11 cellular contexts compared by ENCODE assay signal in genomic region chr12:70317781-70318180, GRCh38. TPM values are rescaled to one million over a fixed set of nuclear protein-coding genes. Genes with fewer than 3 reads are reported as not detected.
A peak's percentile ranks its signal among the peaks of the same experiment; 100 is the strongest.
DNase-seq lines count a peak whose midpoint lies in the region; ATAC-seq and TF ChIP-seq lines count a peak whose summit lies in the region.
"Had no signal": no experiment of that assay in that cellular context is flagged by ENCODE, and none has a peak within 500 bp of the region (broad histone marks: within the 10 kb centered on the region; RNA-seq: fewer than 3 reads in every experiment).

No MANE protein-coding gene starts in this region.

- intact Hi-C loops in activated CD8-positive, alpha-beta T cell treated with anti-CD3 and anti-CD28 coated beads for 36 hours (cut with micrococcal nuclease), result no loop called here

- peaks cover 42 to 58% (median 51%) of the 10 kb centered on the region in 4 donors for H3K4me1 Mint-ChIP-seq in CD4-positive, CD25-positive, alpha-beta regulatory T cell
- H3K4me1 Mint-ChIP-seq in activated CD8-positive, alpha-beta T cell treated with anti-CD3 and anti-CD28 coated beads for 36 hours (ENCODE audit: low read depth), result peaks cover 29% of the 10 kb centered on the region
- H3K4me1 Mint-ChIP-seq in progenitor cell of endocrine pancreas (ENCODE audit: low read depth), result peaks cover 3% of the 10 kb centered on the region
- H3K4me1 Mint-ChIP-seq: nephron had no signal

- no peak for ATAC-seq in CD4-positive, CD25-positive, alpha-beta regulatory T cell (ENCODE audit: low read depth in 2 of 2)
- peak; percentile 85 for ATAC-seq in GM19467 (IDR thresholded peaks at IDR 0.05; ENCODE audit: unreplicated experiment)
- peak; percentile 95 for ATAC-seq in HG03175 (IDR thresholded peaks at IDR 0.05; ENCODE audit: unreplicated experiment)
- ATAC-seq in activated CD8-positive, alpha-beta T cell treated with anti-CD3 and anti-CD28 coated beads for 36 hours, result peak; percentile 13
- no peak for ATAC-seq in esophagus mucosa
- ATAC-seq: activated CD4-positive, CD25-positive, alpha-beta regulatory T cell treated with anti-CD3 and anti-CD28 coated beads, Interleukin-2, amount 50 U/mL, for 24 hours had no signal

- POLR2A ChIA-PET in activated CD8-positive, alpha-beta T cell treated with anti-CD3 and anti-CD28 coated beads for 36 hours (lab: Charles Lee), result no interaction called here

- H3K27me3 ChIP-seq in CD4-positive, CD25-positive, alpha-beta regulatory T cell (ENCODE audit: control insufficient read depth, insufficient read depth, low read length), result no peaks in the 10 kb centered on the region
- H3K27me3 ChIP-seq: esophagus squamous epithelium had no signal

- no peak overlapping the region for H3K27ac ChIP-seq in CD4-positive, CD25-positive, alpha-beta regulatory T cell (ENCODE audit: insufficient read depth, low read length, poor library complexity, severe bottlenecking)
- H3K27ac ChIP-seq: esophagus squamous epithelium had no signal

- H3K4me3 ChIP-seq in CD4-positive, CD25-positive, alpha-beta regulatory T cell (ENCODE audit: low read depth, low read length), result peak overlapping the region; percentile 32
- H3K4me3 ChIP-seq: esophagus squamous epithelium had no signal

- no peaks in the 10 kb centered on the region for H3K9me3 ChIP-seq in CD4-positive, CD25-positive, alpha-beta regulatory T cell (ENCODE audit: control insufficient read depth in 2 of 2, low read length in 2 of 2)
- H3K9me3 ChIP-seq: esophagus squamous epithelium had no signal

- no peak for DNase-seq in CD4-positive, CD25-positive, alpha-beta regulatory T cell
- no peak for DNase-seq in activated CD8-positive, alpha-beta T cell treated with anti-CD3 and anti-CD28 coated beads for 36 hours
- no peak for DNase-seq in progenitor cell of endocrine pancreas (ENCODE audit: low spot score, unreplicated experiment)
- no peak for DNase-seq in activated CD4-positive, alpha-beta T cell treated with anti-CD3 and anti-CD28 coated beads for 1 hour
- no peak for DNase-seq in COR-L47 (lab: John Stamatoyannopoulos, UW)
- DNase-seq: esophagus squamous epithelium had no signal

- H3K4me1 ChIP-seq in CD4-positive, CD25-positive, alpha-beta regulatory T cell (ENCODE audit: control insufficient read depth, insufficient read depth, low read length, poor library complexity, severe bottlenecking), result peaks cover 10% of the 10 kb centered on the region
- H3K4me1 ChIP-seq: esophagus squamous epithelium had no signal

- no peak overlapping the region for H3K4me3 Mint-ChIP-seq in CD4-positive, CD25-positive, alpha-beta regulatory T cell
- no peak overlapping the region for H3K4me3 Mint-ChIP-seq in activated CD8-positive, alpha-beta T cell treated with anti-CD3 and anti-CD28 coated beads for 36 hours
- H3K4me3 Mint-ChIP-seq in progenitor cell of endocrine pancreas (ENCODE audit: low read depth), result no peak overlapping the region
- H3K4me3 Mint-ChIP-seq: nephron had no signal

- H3K27ac Mint-ChIP-seq in CD4-positive, CD25-positive, alpha-beta regulatory T cell, result peak overlapping the region in 1 of 3 donors; percentile 22
- H3K27ac Mint-ChIP-seq in activated CD8-positive, alpha-beta T cell treated with anti-CD3 and anti-CD28 coated beads for 36 hours, result no peak overlapping the region
- no peak overlapping the region for H3K27ac Mint-ChIP-seq in progenitor cell of endocrine pancreas
- H3K27ac Mint-ChIP-seq: nephron had no signal

- CTCF ChIA-PET in activated CD8-positive, alpha-beta T cell treated with anti-CD3 and anti-CD28 coated beads for 36 hours (lab: Charles Lee), result no interaction called here

- peaks cover 14% of the 10 kb centered on the region for H3K36me3 ChIP-seq in CD4-positive, CD25-positive, alpha-beta regulatory T cell (ENCODE audit: control insufficient read depth, insufficient read depth, low read length)

- no peaks in the 10 kb centered on the region for H3K27me3 Mint-ChIP-seq in CD4-positive, CD25-positive, alpha-beta regulatory T cell
- H3K27me3 Mint-ChIP-seq in activated CD8-positive, alpha-beta T cell treated with anti-CD3 and anti-CD28 coated beads for 36 hours, result no peaks in the 10 kb centered on the region
- no peaks in the 10 kb centered on the region for H3K27me3 Mint-ChIP-seq in progenitor cell of endocrine pancreas

- TF ChIP-seq CTCF in activated CD8-positive, alpha-beta T cell treated with anti-CD3 and anti-CD28 coated beads for 36 hours (IDR thresholded peaks at IDR 0.05), result no peak
- no peak for TF ChIP-seq CTCF in progenitor cell of endocrine pancreas (IDR thresholded peaks at IDR 0.05; ENCODE audit: unreplicated experiment)

- H3K36me3 Mint-ChIP-seq in CD4-positive, CD25-positive, alpha-beta regulatory T cell, result peaks cover 37% of the 10 kb centered on the region
- H3K36me3 Mint-ChIP-seq in activated CD8-positive, alpha-beta T cell treated with anti-CD3 and anti-CD28 coated beads for 36 hours (ENCODE audit: low read depth), result peaks cover 20% of the 10 kb centered on the region
- peaks cover 12% of the 10 kb centered on the region for H3K36me3 Mint-ChIP-seq in progenitor cell of endocrine pancreas (ENCODE audit: insufficient read depth)

- no peaks in the 10 kb centered on the region for H3K9me3 Mint-ChIP-seq in CD4-positive, CD25-positive, alpha-beta regulatory T cell
- H3K9me3 Mint-ChIP-seq in activated CD8-positive, alpha-beta T cell treated with anti-CD3 and anti-CD28 coated beads for 36 hours, result no peaks in the 10 kb centered on the region
- H3K9me3 Mint-ChIP-seq in progenitor cell of endocrine pancreas (ENCODE audit: low read depth), result no peaks in the 10 kb centered on the region
- H3K9me3 Mint-ChIP-seq: nephron had no signal

RNA-seq across cellular contexts. Expression of gene KCNMB4, which starts 48.3 kb away (rescaled TPM):
- 1.8 TPM for total RNA-seq in CD4-positive, CD25-positive, alpha-beta regulatory T cell
- under 1 TPM; 0.06 to 0.63 (median 0.49) TPM for polyA plus RNA-seq in CD4-positive, CD25-positive, alpha-beta regulatory T cell
- 1 to 10 TPM; 1.0 to 1.3 TPM for total RNA-seq in activated CD8-positive, alpha-beta T cell treated with anti-CD3 and anti-CD28 coated beads for 36 hours
- 8.2 and 9.6 TPM in 2 replicates for total RNA-seq in progenitor cell of endocrine pancreas
- total RNA-seq in esophagus mucosa, result 0.76 TPM

Comparison
In these comparisons a context has a peak if more than half of its experiments do, and no peak if none do; other contexts are left out.
1. ATAC-seq: peak in GM19467 (single experiment), HG03175 (single experiment) and activated CD8-positive, alpha-beta T cell treated with anti-CD3 and anti-CD28 coated beads for 36 hours (single experiment); none in CD4-positive, CD25-positive, alpha-beta regulatory T cell (0 of 2) and esophagus mucosa (single experiment).